In the genomic region with DNA sequence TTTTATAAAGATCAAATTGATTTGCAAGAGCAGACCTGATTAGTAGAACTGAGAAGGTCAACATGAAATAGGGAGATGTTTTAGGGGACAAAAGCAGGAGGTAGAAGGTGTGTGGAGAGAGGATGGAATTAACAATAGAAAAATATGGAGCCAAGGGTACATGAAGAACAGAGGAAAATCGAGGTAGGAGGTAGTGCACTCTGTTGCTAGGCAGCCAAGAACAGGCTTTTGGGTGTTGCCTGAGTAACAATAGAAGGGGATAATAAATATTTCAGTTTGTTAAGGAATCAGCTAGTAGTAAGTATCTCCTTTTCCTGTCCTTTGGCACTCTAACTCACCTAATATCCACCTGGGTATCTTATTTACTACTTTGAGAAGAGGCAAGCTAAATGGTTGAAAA, we compare ENCODE assay signal across 1 cellular context.
TF ChIP-seq lines count a peak whose summit lies in the region.

No MANE protein-coding gene starts in this region.

TF ChIP-seq in GM23338, 12 proteins besides CTCF, POLR2A, EP300 and RAD21 (continued from another document):
- TF ChIP-seq, protein P1, sequence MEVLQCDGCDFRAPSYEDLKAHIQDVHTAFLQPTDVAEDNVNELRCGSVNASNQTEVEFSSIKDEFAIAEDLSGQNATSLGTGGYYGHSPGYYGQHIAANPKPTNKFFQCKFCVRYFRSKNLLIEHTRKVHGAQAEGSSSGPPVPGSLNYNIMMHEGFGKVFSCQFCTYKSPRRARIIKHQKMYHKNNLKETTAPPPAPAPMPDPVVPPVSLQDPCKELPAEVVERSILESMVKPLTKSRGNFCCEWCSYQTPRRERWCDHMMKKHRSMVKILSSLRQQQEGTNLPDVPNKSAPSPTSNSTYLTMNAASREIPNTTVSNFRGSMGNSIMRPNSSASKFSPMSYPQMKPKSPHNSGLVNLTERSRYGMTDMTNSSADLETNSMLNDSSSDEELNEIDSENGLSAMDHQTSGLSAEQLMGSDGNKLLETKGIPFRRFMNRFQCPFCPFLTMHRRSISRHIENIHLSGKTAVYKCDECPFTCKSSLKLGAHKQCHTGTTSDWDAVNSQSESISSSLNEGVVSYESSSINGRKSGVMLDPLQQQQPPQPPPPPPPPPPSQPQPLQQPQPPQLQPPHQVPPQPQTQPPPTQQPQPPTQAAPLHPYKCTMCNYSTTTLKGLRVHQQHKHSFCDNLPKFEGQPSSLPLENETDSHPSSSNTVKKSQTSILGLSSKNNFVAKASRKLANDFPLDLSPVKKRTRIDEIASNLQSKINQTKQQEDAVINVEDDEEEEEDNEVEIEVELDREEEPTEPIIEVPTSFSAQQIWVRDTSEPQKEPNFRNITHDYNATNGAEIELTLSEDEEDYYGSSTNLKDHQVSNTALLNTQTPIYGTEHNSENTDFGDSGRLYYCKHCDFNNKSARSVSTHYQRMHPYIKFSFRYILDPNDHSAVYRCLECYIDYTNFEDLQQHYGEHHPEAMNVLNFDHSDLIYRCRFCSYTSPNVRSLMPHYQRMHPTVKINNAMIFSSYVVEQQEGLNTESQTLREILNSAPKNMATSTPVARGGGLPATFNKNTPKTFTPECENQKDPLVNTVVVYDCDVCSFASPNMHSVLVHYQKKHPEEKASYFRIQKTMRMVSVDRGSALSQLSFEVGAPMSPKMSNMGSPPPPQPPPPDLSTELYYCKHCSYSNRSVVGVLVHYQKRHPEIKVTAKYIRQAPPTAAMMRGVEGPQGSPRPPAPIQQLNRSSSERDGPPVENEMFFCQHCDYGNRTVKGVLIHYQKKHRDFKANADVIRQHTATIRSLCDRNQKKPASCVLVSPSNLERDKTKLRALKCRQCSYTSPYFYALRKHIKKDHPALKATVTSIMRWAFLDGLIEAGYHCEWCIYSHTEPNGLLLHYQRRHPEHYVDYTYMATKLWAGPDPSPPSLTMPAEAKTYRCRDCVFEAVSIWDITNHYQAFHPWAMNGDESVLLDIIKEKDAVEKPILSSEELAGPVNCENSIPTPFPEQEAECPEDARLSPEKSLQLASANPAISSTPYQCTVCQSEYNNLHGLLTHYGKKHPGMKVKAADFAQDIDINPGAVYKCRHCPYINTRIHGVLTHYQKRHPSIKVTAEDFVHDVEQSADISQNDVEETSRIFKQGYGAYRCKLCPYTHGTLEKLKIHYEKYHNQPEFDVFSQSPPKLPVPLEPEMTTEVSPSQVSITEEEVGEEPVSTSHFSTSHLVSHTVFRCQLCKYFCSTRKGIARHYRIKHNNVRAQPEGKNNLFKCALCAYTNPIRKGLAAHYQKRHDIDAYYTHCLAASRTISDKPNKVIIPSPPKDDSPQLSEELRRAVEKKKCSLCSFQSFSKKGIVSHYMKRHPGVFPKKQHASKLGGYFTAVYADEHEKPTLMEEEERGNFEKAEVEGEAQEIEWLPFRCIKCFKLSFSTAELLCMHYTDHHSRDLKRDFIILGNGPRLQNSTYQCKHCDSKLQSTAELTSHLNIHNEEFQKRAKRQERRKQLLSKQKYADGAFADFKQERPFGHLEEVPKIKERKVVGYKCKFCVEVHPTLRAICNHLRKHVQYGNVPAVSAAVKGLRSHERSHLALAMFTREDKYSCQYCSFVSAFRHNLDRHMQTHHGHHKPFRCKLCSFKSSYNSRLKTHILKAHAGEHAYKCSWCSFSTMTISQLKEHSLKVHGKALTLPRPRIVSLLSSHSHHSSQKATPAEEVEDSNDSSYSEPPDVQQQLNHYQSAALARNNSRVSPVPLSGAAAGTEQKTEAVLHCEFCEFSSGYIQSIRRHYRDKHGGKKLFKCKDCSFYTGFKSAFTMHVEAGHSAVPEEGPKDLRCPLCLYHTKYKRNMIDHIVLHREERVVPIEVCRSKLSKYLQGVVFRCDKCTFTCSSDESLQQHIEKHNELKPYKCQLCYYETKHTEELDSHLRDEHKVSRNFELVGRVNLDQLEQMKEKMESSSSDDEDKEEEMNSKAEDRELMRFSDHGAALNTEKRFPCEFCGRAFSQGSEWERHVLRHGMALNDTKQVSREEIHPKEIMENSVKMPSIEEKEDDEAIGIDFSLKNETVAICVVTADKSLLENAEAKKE (CRISPR knock-in tag; IDR thresholded peaks at IDR 0.05), result no peak
- TF ChIP-seq ZNF331 (CRISPR knock-in tag; IDR thresholded peaks at IDR 0.05; ENCODE audit: low read depth) (no peak), POLR2AphosphoS5 (IDR thresholded peaks at IDR 0.05; ENCODE audit: low read depth) (no peak), JUNB (IDR thresholded peaks at IDR 0.05; ENCODE audit: unreplicated experiment) (no peak), CREB1 (CRISPR knock-in tag; IDR thresholded peaks at IDR 0.05; ENCODE audit: low read depth) (no peak)
- TF ChIP-seq, protein P2, sequence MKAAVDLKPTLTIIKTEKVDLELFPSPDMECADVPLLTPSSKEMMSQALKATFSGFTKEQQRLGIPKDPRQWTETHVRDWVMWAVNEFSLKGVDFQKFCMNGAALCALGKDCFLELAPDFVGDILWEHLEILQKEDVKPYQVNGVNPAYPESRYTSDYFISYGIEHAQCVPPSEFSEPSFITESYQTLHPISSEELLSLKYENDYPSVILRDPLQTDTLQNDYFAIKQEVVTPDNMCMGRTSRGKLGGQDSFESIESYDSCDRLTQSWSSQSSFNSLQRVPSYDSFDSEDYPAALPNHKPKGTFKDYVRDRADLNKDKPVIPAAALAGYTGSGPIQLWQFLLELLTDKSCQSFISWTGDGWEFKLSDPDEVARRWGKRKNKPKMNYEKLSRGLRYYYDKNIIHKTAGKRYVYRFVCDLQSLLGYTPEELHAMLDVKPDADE (IDR thresholded peaks at IDR 0.05), result no peak
- TF ChIP-seq, protein P3, sequence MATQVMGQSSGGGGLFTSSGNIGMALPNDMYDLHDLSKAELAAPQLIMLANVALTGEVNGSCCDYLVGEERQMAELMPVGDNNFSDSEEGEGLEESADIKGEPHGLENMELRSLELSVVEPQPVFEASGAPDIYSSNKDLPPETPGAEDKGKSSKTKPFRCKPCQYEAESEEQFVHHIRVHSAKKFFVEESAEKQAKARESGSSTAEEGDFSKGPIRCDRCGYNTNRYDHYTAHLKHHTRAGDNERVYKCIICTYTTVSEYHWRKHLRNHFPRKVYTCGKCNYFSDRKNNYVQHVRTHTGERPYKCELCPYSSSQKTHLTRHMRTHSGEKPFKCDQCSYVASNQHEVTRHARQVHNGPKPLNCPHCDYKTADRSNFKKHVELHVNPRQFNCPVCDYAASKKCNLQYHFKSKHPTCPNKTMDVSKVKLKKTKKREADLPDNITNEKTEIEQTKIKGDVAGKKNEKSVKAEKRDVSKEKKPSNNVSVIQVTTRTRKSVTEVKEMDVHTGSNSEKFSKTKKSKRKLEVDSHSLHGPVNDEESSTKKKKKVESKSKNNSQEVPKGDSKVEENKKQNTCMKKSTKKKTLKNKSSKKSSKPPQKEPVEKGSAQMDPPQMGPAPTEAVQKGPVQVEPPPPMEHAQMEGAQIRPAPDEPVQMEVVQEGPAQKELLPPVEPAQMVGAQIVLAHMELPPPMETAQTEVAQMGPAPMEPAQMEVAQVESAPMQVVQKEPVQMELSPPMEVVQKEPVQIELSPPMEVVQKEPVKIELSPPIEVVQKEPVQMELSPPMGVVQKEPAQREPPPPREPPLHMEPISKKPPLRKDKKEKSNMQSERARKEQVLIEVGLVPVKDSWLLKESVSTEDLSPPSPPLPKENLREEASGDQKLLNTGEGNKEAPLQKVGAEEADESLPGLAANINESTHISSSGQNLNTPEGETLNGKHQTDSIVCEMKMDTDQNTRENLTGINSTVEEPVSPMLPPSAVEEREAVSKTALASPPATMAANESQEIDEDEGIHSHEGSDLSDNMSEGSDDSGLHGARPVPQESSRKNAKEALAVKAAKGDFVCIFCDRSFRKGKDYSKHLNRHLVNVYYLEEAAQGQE (IDR thresholded peaks at IDR 0.05; ENCODE audit: unreplicated experiment), result no peak
